17 cellular contexts compared by ENCODE assay signal in genomic region chr1:154779563-154780189, GRCh38.
"Had no signal": no experiment of that assay in that cellular context is flagged by ENCODE, and none has a peak within 500 bp of the region (broad histone marks: within the 10 kb centered on the region; RNA-seq: fewer than 3 reads in every experiment).

No MANE protein-coding gene starts in this region.

- H3K4me3 ChIP-seq: hepatocyte, mucosa of descending colon, upper lobe of right lung had no signal

- H3K36me3 ChIP-seq: upper lobe of right lung had no signal

- H3K9me3 ChIP-seq: mucosa of descending colon, upper lobe of right lung had no signal

- H3K79me2 ChIP-seq: hepatocyte, parathyroid adenoma had no signal

- H3K4me2 ChIP-seq: hepatocyte had no signal

- H3K27me3 ChIP-seq: hepatocyte, upper lobe of right lung had no signal

- DNase-seq: activated CD4-positive, alpha-beta T cell treated with anti-CD3 and anti-CD28 coated beads for 1 hour; activated CD4-positive, alpha-beta T cell treated with anti-CD3 and anti-CD28 coated beads, Interleukin-2, amount 50 U/mL, for 1 hour; activated CD8-positive, alpha-beta T cell treated with anti-CD3 and anti-CD28 coated beads, Interleukin-2, amount 10 ng/mL, durations not matched to agents 7 days and 5 days; activated naive CD4-positive, alpha-beta T cell treated with Interleukin-2 at 50 U/mL for 16 hours; activated naive CD8-positive, alpha-beta T cell treated with anti-CD3 and anti-CD28 coated beads, Interleukin-2, amount 10 ng/mL, durations not matched to agents 7 days and 5 days; central memory CD4-positive, alpha-beta T cell; dermis blood vessel endothelial cell; effector memory CD4-positive, alpha-beta T cell; foreskin keratinocyte; immature natural killer cell; mucosa of descending colon; nephron progenitor cell; stimulated activated CD4-positive, alpha-beta T cell treated with anti-CD3 and anti-CD28 coated beads, Interleukin-4, amount 100 ng/mL, for 4 hours; stimulated activated naive CD8-positive, alpha-beta T cell treated with anti-CD3 and anti-CD28 coated beads, Interleukin-15, Interleukin-2, amounts not matched to agents 100 U/mL and 50 U/mL, for 24 hours; upper lobe of right lung had no signal

- H3K4me1 ChIP-seq: foreskin keratinocyte, parathyroid adenoma, upper lobe of right lung had no signal

- H3K27ac ChIP-seq: foreskin keratinocyte, hepatocyte, parathyroid adenoma, upper lobe of right lung had no signal

- H2AFZ ChIP-seq: hepatocyte, parathyroid adenoma had no signal

- H3K9ac ChIP-seq: parathyroid adenoma had no signal
